ENCODE assay signal across 34 cellular contexts in the genomic region with DNA sequence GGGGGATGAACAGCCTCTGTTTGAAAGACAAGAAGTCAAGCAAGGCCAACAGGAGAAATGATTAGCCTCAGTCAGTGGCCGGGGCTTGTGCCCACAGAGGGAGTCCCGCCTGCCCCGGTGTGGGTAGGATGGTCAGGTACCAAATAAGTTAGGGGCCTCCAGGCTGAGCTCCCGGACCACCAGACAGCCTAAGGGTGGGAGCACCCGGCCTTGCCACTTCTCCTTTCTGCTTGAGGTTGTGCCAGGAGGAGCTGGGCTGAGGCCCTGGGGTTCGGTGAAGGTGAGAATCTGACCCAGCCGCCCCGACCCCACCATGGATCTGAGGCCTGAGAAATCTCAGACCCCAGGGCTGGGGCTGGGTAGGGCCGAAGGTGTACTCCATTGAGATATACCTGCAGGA.
"Had no signal": no experiment of that assay in that cellular context is flagged by ENCODE, and none has a peak within 500 bp of the region (broad histone marks: within the 10 kb centered on the region; RNA-seq: fewer than 3 reads in every experiment).

No MANE protein-coding gene starts in this region.

- H3K4me2 ChIP-seq: KMS-11 had no signal

- H3K27me3 ChIP-seq: MG63 had no signal

- H3K27ac ChIP-seq: KMS-11 had no signal

- H3K36me3 ChIP-seq: MG63 had no signal

- H3K4me3 ChIP-seq: MG63 had no signal

- H3K9ac ChIP-seq: KMS-11 had no signal

- DNase-seq: Karpas-422, Kasumi-1, KG1, MG63, MM.1S, MV-4-11, NCI-H1048, NCI-H1092, NCI-H1092 treated with DMSO at 0.1 percent for 48 hours, NCI-H1105, NCI-H1105 treated with DMSO at 0.1 percent for 48 hours, NCI-H1417, NCI-H1417 treated with DMSO at 0.1 percent for 48 hours, NCI-H1436, NCI-H1436 treated with DMSO at 0.1 percent for 48 hours, NCI-H146, NCI-H1694, NCI-H1694 treated with DMSO at 0.1 percent for 48 hours, NCI-H187, NCI-H187 treated with DMSO at 0.1 percent for 48 hours, NCI-H1930, NCI-H2029, NCI-H2029 treated with DMSO at 0.1 percent for 48 hours, NCI-H2081, NCI-H2081 treated with DMSO at 0.1 percent for 48 hours, NCI-H2107, NCI-H2171, NCI-H2171 treated with DMSO at 0.1 percent for 48 hours, NCI-H2227 treated with DMSO at 0.1 percent for 48 hours, NCI-H226, NCI-H345, NCI-H446, NCI-H446 treated with DMSO at 0.1 percent for 48 hours had no signal

- H3K9me3 ChIP-seq: MG63 had no signal
